ENCODE assay signal across 1 cellular context in the genomic region with DNA sequence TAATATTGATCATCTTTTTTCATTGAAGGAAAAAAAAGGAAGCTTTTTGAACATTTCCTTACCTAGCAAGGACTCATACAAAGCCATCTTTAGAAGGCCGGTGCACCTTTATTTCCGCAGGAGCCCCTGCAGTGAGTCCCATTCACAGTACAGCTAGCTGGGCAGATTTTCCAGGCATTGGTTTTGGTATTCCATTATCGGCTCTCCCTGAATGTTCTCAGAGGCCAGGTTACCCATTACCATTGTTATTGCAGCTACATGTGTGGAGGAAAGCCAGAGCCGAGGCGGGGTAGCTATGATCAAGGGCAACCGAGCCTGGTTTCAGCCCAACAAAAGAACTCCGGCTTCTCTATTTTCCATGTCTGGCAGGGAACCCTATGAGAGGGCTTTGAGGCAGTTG.
TF ChIP-seq lines count a peak whose summit lies in the region.

No MANE protein-coding gene starts in this region.

TF ChIP-seq in H1, 55 proteins besides CTCF, POLR2A, EP300 and RAD21:
- TF ChIP-seq HDAC2 (IDR thresholded peaks at IDR 0.05; ENCODE audit: borderline replicate concordance in 1 of 2, low read depth in 2 of 2, low read length in 2 of 2) (no peak), EGR1 (IDR thresholded peaks at IDR 0.05; ENCODE audit: borderline replicate concordance, low read depth, low read length) (no peak), RBBP5 (IDR thresholded peaks at IDR 0.05; ENCODE audit: borderline replicate concordance, low read depth, low read length) (no peak), TBP (IDR thresholded peaks at IDR 0.05; ENCODE audit: low read depth, low read length) (no peak), POU5F1 (IDR thresholded peaks at IDR 0.05; ENCODE audit: low read depth, low read length) (no peak), KDM1A (IDR thresholded peaks at IDR 0.05; ENCODE audit: borderline replicate concordance, low read length) (no peak), SP2 (IDR thresholded peaks at IDR 0.05; ENCODE audit: low read length) (no peak), SP1 (IDR thresholded peaks at IDR 0.05; ENCODE audit: low read depth, low read length) (no peak), BCL11A (IDR thresholded peaks at IDR 0.05; ENCODE audit: low read depth in 2 of 2, low read length in 2 of 2) (no peak), BRCA1 (IDR thresholded peaks at IDR 0.05; ENCODE audit: low read depth, low read length) (no peak), PHF8 (conservative IDR thresholded peaks at IDR 0.05; ENCODE audit: low read depth, low read length) (no peak), SRF (IDR thresholded peaks at IDR 0.05; ENCODE audit: low read depth, low read length) (no peak), CHD2 (IDR thresholded peaks at IDR 0.05; ENCODE audit: low read length) (no peak), RNF2 (IDR thresholded peaks at IDR 0.05; ENCODE audit: borderline replicate concordance, low read depth, low read length, missing control alignments, poor library complexity, severe bottlenecking) (no peak), BACH1 (IDR thresholded peaks at IDR 0.05; ENCODE audit: low read length) (no peak)
- TF ChIP-seq, protein P1, sequence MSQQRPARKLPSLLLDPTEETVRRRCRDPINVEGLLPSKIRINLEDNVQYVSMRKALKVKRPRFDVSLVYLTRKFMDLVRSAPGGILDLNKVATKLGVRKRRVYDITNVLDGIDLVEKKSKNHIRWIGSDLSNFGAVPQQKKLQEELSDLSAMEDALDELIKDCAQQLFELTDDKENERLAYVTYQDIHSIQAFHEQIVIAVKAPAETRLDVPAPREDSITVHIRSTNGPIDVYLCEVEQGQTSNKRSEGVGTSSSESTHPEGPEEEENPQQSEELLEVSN (IDR thresholded peaks at IDR 0.05) = no peak
- TF ChIP-seq, protein P2, sequence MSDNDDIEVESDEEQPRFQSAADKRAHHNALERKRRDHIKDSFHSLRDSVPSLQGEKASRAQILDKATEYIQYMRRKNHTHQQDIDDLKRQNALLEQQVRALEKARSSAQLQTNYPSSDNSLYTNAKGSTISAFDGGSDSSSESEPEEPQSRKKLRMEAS (IDR thresholded peaks at IDR 0.05) = no peak
